Comparison of ENCODE assay signal across 11 cellular contexts in the genomic region with DNA sequence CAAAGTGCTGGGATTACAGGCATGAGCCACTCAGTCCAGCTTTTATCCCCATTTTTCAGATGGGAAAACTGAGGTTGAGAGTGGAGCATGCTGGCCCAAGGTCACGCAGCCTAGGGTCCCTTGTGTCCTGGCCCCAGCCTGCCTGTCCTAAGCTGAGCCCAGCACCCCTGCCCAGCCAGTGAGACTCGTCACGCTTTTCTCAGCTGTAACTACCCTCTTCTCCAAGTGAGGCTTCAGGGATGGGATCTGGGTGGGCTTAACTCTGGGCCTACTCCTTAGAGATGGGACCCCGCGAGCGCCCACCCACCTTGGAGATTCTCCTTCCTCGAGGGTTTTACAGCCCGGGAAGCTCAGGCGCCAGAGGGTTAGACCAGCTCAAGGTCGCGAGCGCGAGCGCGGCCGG. TPM values are rescaled to one million over a fixed set of nuclear protein-coding genes. Genes with fewer than 3 reads are reported as not detected.
DNase-seq lines count a peak whose midpoint lies in the region; ATAC-seq and TF ChIP-seq lines count a peak whose summit lies in the region.
"Had no signal": no experiment of that assay in that cellular context is flagged by ENCODE, and none has a peak within 500 bp of the region (broad histone marks: within the 10 kb centered on the region; RNA-seq: fewer than 3 reads in every experiment).

No MANE protein-coding gene starts in this region.

- H3K27me3 Mint-ChIP-seq in central memory CD8-positive, alpha-beta T cell, result peaks cover 22% of the 10 kb centered on the region
- peaks cover 22 to 23% of the 10 kb centered on the region in 2 donors for H3K27me3 Mint-ChIP-seq in natural killer cell treated with Interleukin-12 subunit alpha and Interleukin-12 subunit beta and Interleukin-15 and Interleukin-18, amount 100 ng/mL, for 72 hours

- H3K4me3 Mint-ChIP-seq in central memory CD8-positive, alpha-beta T cell, result peak overlapping the region; percentile 83
- H3K4me3 Mint-ChIP-seq in natural killer cell treated with Interleukin-12 subunit alpha and Interleukin-12 subunit beta and Interleukin-15 and Interleukin-18, amount 100 ng/mL, for 72 hours, result peak overlapping the region; percentile 90

- peak overlapping the region; percentile 94 for H3K27ac ChIP-seq in 22Rv1

- peak overlapping the region; percentile 49 for H3K4me3 ChIP-seq in H7 (ENCODE audit: insufficient read depth, low read depth, low read length)
- H3K4me3 ChIP-seq: GM12878 had no signal

- no peaks in the 10 kb centered on the region; the same call in 1 of the 2 replicates for H3K36me3 ChIP-seq in H7 (replicated peaks; ENCODE audit: control insufficient read depth, insufficient read depth, low read length)

- peaks cover 5% of the 10 kb centered on the region for H3K36me3 Mint-ChIP-seq in central memory CD8-positive, alpha-beta T cell (ENCODE audit: insufficient read depth)
- no peaks in the 10 kb centered on the region for H3K36me3 Mint-ChIP-seq in natural killer cell treated with Interleukin-12 subunit alpha and Interleukin-12 subunit beta and Interleukin-15 and Interleukin-18, amount 100 ng/mL, for 72 hours

- no peak for DNase-seq in H7
- no peak for DNase-seq in central memory CD8-positive, alpha-beta T cell (ENCODE audit: low spot score in 2 of 2)
- no peak for DNase-seq in natural killer cell treated with Interleukin-12 subunit alpha and Interleukin-12 subunit beta and Interleukin-15 and Interleukin-18, amount 100 ng/mL, for 72 hours (ENCODE audit: low spot score)
- no peak for DNase-seq in stimulated activated CD4-positive, alpha-beta T cell treated with anti-CD3 and anti-CD28 coated beads, Interleukin-4, amount 100 ng/mL, for 1 hour
- DNase-seq: SHP77 treated with DMSO at 0.1 percent for 48 hours had no signal

- H3K9me3 Mint-ChIP-seq in central memory CD8-positive, alpha-beta T cell, result no peaks in the 10 kb centered on the region
- no peaks in the 10 kb centered on the region for H3K9me3 Mint-ChIP-seq in natural killer cell treated with Interleukin-12 subunit alpha and Interleukin-12 subunit beta and Interleukin-15 and Interleukin-18, amount 100 ng/mL, for 72 hours

- TF ChIP-seq CTCF in 22Rv1 (IDR thresholded peaks at IDR 0.05), result no peak

- peaks cover 22% of the 10 kb centered on the region for H3K4me1 Mint-ChIP-seq in central memory CD8-positive, alpha-beta T cell
- peaks cover 29% of the 10 kb centered on the region in 2 donors for H3K4me1 Mint-ChIP-seq in natural killer cell treated with Interleukin-12 subunit alpha and Interleukin-12 subunit beta and Interleukin-15 and Interleukin-18, amount 100 ng/mL, for 72 hours (ENCODE audit: low read depth in 2 of 2)

- H3K27ac Mint-ChIP-seq in central memory CD8-positive, alpha-beta T cell (ENCODE audit: low read depth), result peak overlapping the region; percentile 11
- H3K27ac Mint-ChIP-seq in natural killer cell treated with Interleukin-12 subunit alpha and Interleukin-12 subunit beta and Interleukin-15 and Interleukin-18, amount 100 ng/mL, for 72 hours, result peak overlapping the region in 1 of 2 donors; percentile 85

- ATAC-seq in central memory CD8-positive, alpha-beta T cell (replicated peaks; ENCODE audit: extremely low read depth, poor library complexity, severe bottlenecking), result no peak
- no peak for ATAC-seq in natural killer cell treated with Interleukin-12 subunit alpha and Interleukin-12 subunit beta and Interleukin-15 and Interleukin-18, amount 100 ng/mL, for 72 hours
- no peak for ATAC-seq in GM21576 (IDR thresholded peaks at IDR 0.05; ENCODE audit: unreplicated experiment)
- no peak for ATAC-seq in activated CD4-positive, CD25-positive, alpha-beta regulatory T cell treated with anti-CD3 and anti-CD28 coated beads, Interleukin-2, amount 50 U/mL, for 24 hours
- no peak for ATAC-seq in HG02938 (IDR thresholded peaks at IDR 0.05; ENCODE audit: unreplicated experiment)
- ATAC-seq: GM12878 had no signal

- H3K27me3 ChIP-seq in H7 (ENCODE audit: control insufficient read depth, insufficient read depth, low read length), result peaks cover 31% of the 10 kb centered on the region

RNA-seq across cellular contexts. Expression of gene TMEM151A, which starts 0.4 kb away (rescaled TPM):
- 0.42 and 0.85 TPM in 2 replicates for total RNA-seq in H7 (2014; rRNA removed; shearing (Covaris generic))
- not detected for total RNA-seq in natural killer cell treated with Interleukin-12 subunit alpha and Interleukin-12 subunit beta and Interleukin-15 and Interleukin-18, amount 100 ng/mL, for 72 hours
- total RNA-seq: GM12878, lower leg skin had no signal

RNA-seq across cellular contexts. Expression of gene YIF1A, which starts 2.4 kb away (rescaled TPM):
- total RNA-seq in H7 (2014; rRNA removed; shearing (Covaris generic)), result 117 and 125 TPM in 2 replicates
- 10 to 100 TPM; 62.7 to 76.1 TPM for total RNA-seq in natural killer cell treated with Interleukin-12 subunit alpha and Interleukin-12 subunit beta and Interleukin-15 and Interleukin-18, amount 100 ng/mL, for 72 hours

RNA-seq across cellular contexts. Expression of gene CNIH2, which starts 13.3 kb away (rescaled TPM):
- 3.5 and 12.0 TPM in 2 replicates for total RNA-seq in H7 (2014; rRNA removed; shearing (Covaris generic))
- 1 to 10 TPM; 1.2 to 2.6 TPM for total RNA-seq in natural killer cell treated with Interleukin-12 subunit alpha and Interleukin-12 subunit beta and Interleukin-15 and Interleukin-18, amount 100 ng/mL, for 72 hours

RNA-seq across cellular contexts. Expression of gene RAB1B, which starts 22.9 kb away (rescaled TPM):
- 140 and 165 TPM in 2 replicates for total RNA-seq in H7 (2014; rRNA removed; shearing (Covaris generic))
- total RNA-seq in natural killer cell treated with Interleukin-12 subunit alpha and Interleukin-12 subunit beta and Interleukin-15 and Interleukin-18, amount 100 ng/mL, for 72 hours, result 100 to 1,000 TPM; 139 to 146 TPM

RNA-seq across cellular contexts. Expression of gene CD248, which starts 25.5 kb away (rescaled TPM):
- total RNA-seq in H7 (2014; rRNA removed; shearing (Covaris generic)), result 0.83 and 1.4 TPM in 2 replicates
- under 1 TPM; 0.10 to 0.59 TPM for total RNA-seq in natural killer cell treated with Interleukin-12 subunit alpha and Interleukin-12 subunit beta and Interleukin-15 and Interleukin-18, amount 100 ng/mL, for 72 hours
